ENCODE assay signal across 24 cellular contexts in the genomic region with DNA sequence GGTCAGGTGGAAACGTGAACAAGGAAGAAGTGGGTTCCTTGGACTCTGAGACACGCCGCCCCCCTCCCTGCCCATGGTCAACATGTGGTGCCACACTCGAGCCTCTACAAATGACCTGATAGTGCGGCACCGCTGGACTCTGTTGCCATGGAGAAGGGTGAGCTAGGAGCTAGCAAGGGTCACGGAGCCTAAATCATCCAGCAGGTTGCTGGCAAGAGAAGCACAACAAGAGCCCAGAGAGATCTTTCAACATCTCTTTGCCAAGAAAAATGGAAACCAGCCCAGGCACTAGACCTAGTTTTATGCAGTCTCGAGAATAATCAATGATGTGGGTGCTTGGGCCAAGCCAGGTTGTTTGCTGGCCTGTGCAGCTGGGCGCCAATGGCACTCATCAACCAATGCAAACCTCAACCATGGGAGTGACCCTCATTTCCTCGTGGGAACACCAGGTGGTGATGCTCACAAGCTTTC.
A peak's percentile ranks its signal among the peaks of the same experiment; 100 is the strongest.
DNase-seq lines count a peak whose midpoint lies in the region; ATAC-seq and TF ChIP-seq lines count a peak whose summit lies in the region.
"Had no signal": no experiment of that assay in that cellular context is flagged by ENCODE, and none has a peak within 500 bp of the region (broad histone marks: within the 10 kb centered on the region; RNA-seq: fewer than 3 reads in every experiment).

No MANE protein-coding gene starts in this region.

- 46% methylated on average over 10 of the region's 10 CpGs for WGBS in liver
- WGBS in testis, 2 donors = 84 to 87% methylated on average over 9 to 10 of the region's 10 CpGs

- no peak overlapping the region for H3K4me3 Mint-ChIP-seq in activated naive CD4-positive, alpha-beta T cell treated with anti-CD3 and anti-CD28 coated beads, Interleukin-2, amount 50 U/mL, for 24 hours
- no peak overlapping the region for H3K4me3 Mint-ChIP-seq in activated T-helper 17 cell treated with anti-CD3 and anti-CD28 coated beads, Interleukin-2, amount 50 U/mL, for 72 hours
- no peak overlapping the region for H3K4me3 Mint-ChIP-seq in stimulated activated memory B cell treated with anti-CD40 and anti-IgM and Interleukin-4, amounts not matched to agents 10 μg/mL and 1 μg/mL and 100 μg/mL, for 72 hours
- H3K4me3 Mint-ChIP-seq: activated CD4-positive, alpha-beta memory T cell treated with anti-CD3 and anti-CD28 coated beads, Interleukin-2, amount 10 ng/mL, durations not matched to agents 7 days and 5 days; activated naive CD4-positive, alpha-beta T cell treated with anti-CD3 and anti-CD28 coated beads for 36 hours; activated T-cell treated with anti-CD3 and anti-CD28 coated beads, Interleukin-2, amount 50 U/mL, for 4 hours; IgD-negative memory B cell had no signal

- H3K27ac Mint-ChIP-seq in activated naive CD4-positive, alpha-beta T cell treated with anti-CD3 and anti-CD28 coated beads, Interleukin-2, amount 50 U/mL, for 24 hours = peak overlapping the region; percentile 93
- no peak overlapping the region for H3K27ac Mint-ChIP-seq in activated naive CD4-positive, alpha-beta T cell treated with anti-CD3 and anti-CD28 coated beads, Interleukin-2, amount 50 U/mL, for 72 hours
- H3K27ac Mint-ChIP-seq in activated T-helper 17 cell treated with anti-CD3 and anti-CD28 coated beads, Interleukin-2, amount 50 U/mL, for 72 hours = peak overlapping the region; percentile 45
- H3K27ac Mint-ChIP-seq in stimulated activated memory B cell treated with anti-CD40 and anti-IgM and Interleukin-4, amounts not matched to agents 10 μg/mL and 1 μg/mL and 100 μg/mL, for 72 hours = peak overlapping the region; percentile 13
- H3K27ac Mint-ChIP-seq: activated naive CD4-positive, alpha-beta T cell treated with anti-CD3 and anti-CD28 coated beads for 36 hours had no signal

- TF ChIP-seq RAD21 in liver (IDR thresholded peaks at IDR 0.05) = peak; percentile 49 to 71

- H3K9me3 Mint-ChIP-seq in activated naive CD4-positive, alpha-beta T cell treated with anti-CD3 and anti-CD28 coated beads, Interleukin-2, amount 50 U/mL, for 24 hours = no peaks in the 10 kb centered on the region
- H3K9me3 Mint-ChIP-seq in activated naive CD4-positive, alpha-beta T cell treated with anti-CD3 and anti-CD28 coated beads, Interleukin-2, amount 50 U/mL, for 72 hours = no peaks in the 10 kb centered on the region
- H3K9me3 Mint-ChIP-seq in activated T-helper 17 cell treated with anti-CD3 and anti-CD28 coated beads, Interleukin-2, amount 50 U/mL, for 72 hours = no peaks in the 10 kb centered on the region
- H3K9me3 Mint-ChIP-seq in stimulated activated memory B cell treated with anti-CD40 and anti-IgM and Interleukin-4, amounts not matched to agents 10 μg/mL and 1 μg/mL and 100 μg/mL, for 72 hours = no peaks in the 10 kb centered on the region
- H3K9me3 Mint-ChIP-seq: activated CD4-positive, alpha-beta memory T cell treated with anti-CD3 and anti-CD28 coated beads, Interleukin-2, amount 10 ng/mL, durations not matched to agents 7 days and 5 days; activated naive CD4-positive, alpha-beta T cell treated with anti-CD3 and anti-CD28 coated beads for 36 hours; activated T-cell treated with anti-CD3 and anti-CD28 coated beads, Interleukin-2, amount 50 U/mL, for 4 hours; IgD-negative memory B cell had no signal

- H3K4me1 Mint-ChIP-seq in activated naive CD4-positive, alpha-beta T cell treated with anti-CD3 and anti-CD28 coated beads, Interleukin-2, amount 50 U/mL, for 24 hours = peaks cover 61% of the 10 kb centered on the region
- H3K4me1 Mint-ChIP-seq in activated T-helper 17 cell treated with anti-CD3 and anti-CD28 coated beads, Interleukin-2, amount 50 U/mL, for 72 hours = peaks cover 31% of the 10 kb centered on the region
- H3K4me1 Mint-ChIP-seq in stimulated activated memory B cell treated with anti-CD40 and anti-IgM and Interleukin-4, amounts not matched to agents 10 μg/mL and 1 μg/mL and 100 μg/mL, for 72 hours = no peaks in the 10 kb centered on the region

- TF ChIP-seq POLR2A in testis (IDR thresholded peaks at IDR 0.05) = no peak

- H3K9ac ChIP-seq in liver (ENCODE audit: low read depth in 1 of 2, low read length in 2 of 2) = no peak overlapping the region

- H3K27me3 Mint-ChIP-seq in activated naive CD4-positive, alpha-beta T cell treated with anti-CD3 and anti-CD28 coated beads, Interleukin-2, amount 50 U/mL, for 24 hours = no peaks in the 10 kb centered on the region
- no peaks in the 10 kb centered on the region for H3K27me3 Mint-ChIP-seq in activated T-helper 17 cell treated with anti-CD3 and anti-CD28 coated beads, Interleukin-2, amount 50 U/mL, for 72 hours
- H3K27me3 Mint-ChIP-seq in stimulated activated memory B cell treated with anti-CD40 and anti-IgM and Interleukin-4, amounts not matched to agents 10 μg/mL and 1 μg/mL and 100 μg/mL, for 72 hours = no peaks in the 10 kb centered on the region
- H3K27me3 Mint-ChIP-seq: activated CD4-positive, alpha-beta memory T cell treated with anti-CD3 and anti-CD28 coated beads, Interleukin-2, amount 10 ng/mL, durations not matched to agents 7 days and 5 days; IgD-negative memory B cell had no signal

- H3K9me3 ChIP-seq in liver (ENCODE audit: control insufficient read depth in 4 of 4, low read length in 3 of 4) (no peaks in the 10 kb centered on the region), testis (no peaks in the 10 kb centered on the region)

- H3K27ac ChIP-seq in liver (ENCODE audit: low read depth in 1 of 2, low read length in 2 of 2) = peak overlapping the region; percentile 29 to 63
- H3K27ac ChIP-seq in testis = no peak overlapping the region
- H3K27ac ChIP-seq: cardiac muscle cell had no signal

- H3K36me3 Mint-ChIP-seq in activated naive CD4-positive, alpha-beta T cell treated with anti-CD3 and anti-CD28 coated beads, Interleukin-2, amount 50 U/mL, for 24 hours = peaks cover 4% of the 10 kb centered on the region
- peaks cover 0 to 13% of the 10 kb centered on the region in 2 donors for H3K36me3 Mint-ChIP-seq in activated naive CD4-positive, alpha-beta T cell treated with anti-CD3 and anti-CD28 coated beads, Interleukin-2, amount 50 U/mL, for 72 hours
- H3K36me3 Mint-ChIP-seq in activated T-helper 17 cell treated with anti-CD3 and anti-CD28 coated beads, Interleukin-2, amount 50 U/mL, for 72 hours (ENCODE audit: low read depth) = peaks cover 60% of the 10 kb centered on the region
- H3K36me3 Mint-ChIP-seq in stimulated activated memory B cell treated with anti-CD40 and anti-IgM and Interleukin-4, amounts not matched to agents 10 μg/mL and 1 μg/mL and 100 μg/mL, for 72 hours = peaks cover 37% of the 10 kb centered on the region

- H3K27me3 ChIP-seq in liver (ENCODE audit: control insufficient read depth in 4 of 4, insufficient read depth in 4 of 4, low read length in 3 of 4) (no peaks in the 10 kb centered on the region), testis (no peaks in the 10 kb centered on the region)
- H3K27me3 ChIP-seq: cardiac muscle cell had no signal

- ATAC-seq in activated naive CD4-positive, alpha-beta T cell treated with anti-CD3 and anti-CD28 coated beads, Interleukin-2, amount 50 U/mL, for 72 hours = no peak
- ATAC-seq in activated T-helper 17 cell treated with anti-CD3 and anti-CD28 coated beads, Interleukin-2, amount 50 U/mL, for 72 hours (replicated peaks) = no peak
- no peak for ATAC-seq in stimulated activated memory B cell treated with anti-CD40 and anti-IgM and Interleukin-4, amounts not matched to agents 10 μg/mL and 1 μg/mL and 100 μg/mL, for 72 hours
- ATAC-seq: activated T-cell treated with anti-CD3 and anti-CD28 coated beads, Interleukin-2, amount 50 U/mL, for 4 hours; Right ventricle myocardium inferior had no signal

- H3K4me1 ChIP-seq in liver (ENCODE audit: control insufficient read depth in 4 of 4, insufficient read depth in 4 of 4, low read length in 3 of 4) (peaks cover 12 to 37% (median 29%) of the 10 kb centered on the region in 4 donors), testis (peaks cover 19% of the 10 kb centered on the region)

- TF ChIP-seq CTCF in liver (IDR thresholded peaks at IDR 0.05; ENCODE audit: low read depth, low read length, missing input control) (no peak), testis (IDR thresholded peaks at IDR 0.05) (no peak)

- DNase-seq in activated naive CD4-positive, alpha-beta T cell treated with anti-CD3 and anti-CD28 coated beads, Interleukin-2, amount 50 U/mL, for 72 hours (ENCODE audit: low spot score in 2 of 2) = no peak
- no peak for DNase-seq in activated CD8-positive, alpha-beta memory T cell treated with anti-CD3 and anti-CD28 coated beads, Interleukin-2, amount 50 U/mL, for 48 hours
- DNase-seq in testis (no peak), NCI-H82 (lab: John Stamatoyannopoulos, UW) (no peak)
- DNase-seq: activated CD4-positive, alpha-beta memory T cell treated with anti-CD3 and anti-CD28 coated beads, Interleukin-2, amount 10 ng/mL, durations not matched to agents 7 days and 5 days; activated CD4-positive, CD25-positive, alpha-beta regulatory T cell; activated naive CD4-positive, alpha-beta T cell treated with anti-CD3 and anti-CD28 coated beads for 36 hours; activated T-cell treated with anti-CD3 and anti-CD28 coated beads, Interleukin-2, amount 50 U/mL, for 4 hours; cortex of kidney; GOT3; NCI-H1417 treated with DMSO at 0.1 percent for 48 hours; NCI-H446; nucleus accumbens; small intestine; stimulated activated CD4-positive, alpha-beta T cell treated with anti-CD3 and anti-CD28 coated beads, Interleukin-1b, Interleukin-23, amount 100 ng/mL, for 48 hours; substantia nigra; SW 1271 had no signal

- H3K36me3 ChIP-seq in liver (ENCODE audit: control insufficient read depth in 4 of 4, insufficient read depth in 3 of 4, low read depth in 1 of 4, low read length in 3 of 4) = no peaks in the 10 kb centered on the region
- no peaks in the 10 kb centered on the region for H3K36me3 ChIP-seq in testis (ENCODE audit: low read depth, missing control alignments)
- H3K36me3 ChIP-seq: cardiac muscle cell had no signal

- H3K4me3 ChIP-seq in liver (ENCODE audit: low read depth in 1 of 3, low read length in 3 of 3) (no peak overlapping the region), testis (no peak overlapping the region)
- H3K4me3 ChIP-seq: cardiac muscle cell had no signal

- intact Hi-C loops in testis (cut with DNase I; ENCODE audit: low total_unique reads) = no loop called here

TF ChIP-seq in liver, 16 proteins besides CTCF, POLR2A, EP300 and RAD21 (continues in another document):
- TF ChIP-seq GABPA (IDR thresholded peaks at IDR 0.05 in 1 of 2, conservative IDR thresholded peaks at IDR 0.05 in 1 of 2) = peak in 1 of 2 donors; percentile 17

Comparison
In these comparisons a context has a peak if more than half of its experiments do, and no peak if none do; other contexts are left out.
1. H3K27ac Mint-ChIP-seq: peak in activated naive CD4-positive, alpha-beta T cell treated with anti-CD3 and anti-CD28 coated beads, Interleukin-2, amount 50 U/mL, for 24 hours (single experiment), activated T-helper 17 cell treated with anti-CD3 and anti-CD28 coated beads, Interleukin-2, amount 50 U/mL, for 72 hours (single experiment) and stimulated activated memory B cell treated with anti-CD40 and anti-IgM and Interleukin-4, amounts not matched to agents 10 μg/mL and 1 μg/mL and 100 μg/mL, for 72 hours (single experiment); none in activated naive CD4-positive, alpha-beta T cell treated with anti-CD3 and anti-CD28 coated beads, Interleukin-2, amount 50 U/mL, for 72 hours (0 of 2).
2. H3K27ac ChIP-seq: peak in liver (2 of 2); none in testis (0 of 2).